In the genomic region with DNA sequence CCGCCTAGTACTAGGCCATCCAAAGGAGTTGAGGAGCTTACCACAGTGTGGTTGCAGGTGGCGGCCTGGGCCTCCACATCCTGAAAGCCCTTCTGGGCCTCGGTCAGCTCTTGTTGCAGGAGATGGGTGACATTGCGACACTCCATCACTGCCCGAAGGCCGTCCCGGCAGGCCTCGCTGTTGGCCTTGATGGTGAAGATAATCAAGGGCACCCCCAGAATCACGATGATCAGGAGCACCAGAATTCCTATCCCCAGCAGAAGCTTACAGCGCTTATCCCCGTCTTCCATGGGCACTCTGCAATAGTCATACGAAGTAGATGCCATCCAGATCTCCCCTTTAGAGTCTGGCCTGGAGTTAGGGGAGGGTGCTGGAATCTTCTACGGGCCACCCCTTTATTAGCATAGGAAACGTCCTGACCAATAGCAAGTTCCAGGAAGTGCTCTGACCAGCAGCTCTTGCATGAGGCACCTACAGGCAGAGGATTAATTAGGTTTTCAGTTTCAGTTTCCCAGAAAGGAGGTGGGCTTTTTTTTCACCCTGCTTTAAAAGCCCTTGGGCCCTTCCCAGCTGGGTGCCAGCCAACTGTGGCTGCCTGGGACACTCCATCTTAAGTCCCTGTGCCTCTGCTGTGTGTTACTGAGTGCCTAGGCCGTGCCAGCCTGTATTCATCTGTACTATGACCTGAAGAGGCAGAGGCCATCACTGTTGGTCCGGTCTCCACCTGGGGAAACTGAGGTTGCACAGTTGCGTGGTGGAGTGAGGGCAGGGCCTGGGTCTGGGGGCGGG, we compare ENCODE assay signal across 8 cellular contexts. TPM values are rescaled to one million over a fixed set of nuclear protein-coding genes. Genes with fewer than 3 reads are reported as not detected.
DNase-seq lines count a peak whose midpoint lies in the region; ATAC-seq, FAIRE-seq and TF ChIP-seq lines count a peak whose summit lies in the region.

A gene with protein sequence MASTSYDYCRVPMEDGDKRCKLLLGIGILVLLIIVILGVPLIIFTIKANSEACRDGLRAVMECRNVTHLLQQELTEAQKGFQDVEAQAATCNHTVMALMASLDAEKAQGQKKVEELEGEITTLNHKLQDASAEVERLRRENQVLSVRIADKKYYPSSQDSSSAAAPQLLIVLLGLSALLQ (minus strand): TSS at position 381 of the 789 bp plus-strand sequence. CDS start 55 bp downstream, at position 326.

- peak within 1 kb of the TSS; percentile 45 for H2AFZ ChIP-seq in SU-DHL-6 (ENCODE audit: low read depth, low read length, severe bottlenecking)

- peaks cover 9 to 18% of the 10 kb centered on the region in 2 donors for H3K4me1 ChIP-seq in kidney (ENCODE audit: control insufficient read depth in 1 of 2, insufficient read depth in 1 of 2, low read depth in 1 of 2, low read length in 2 of 2)

- TF ChIP-seq CTCF in SU-DHL-6 (IDR thresholded peaks at IDR 0.05; ENCODE audit: insufficient read depth, low read length, poor library complexity, severe bottlenecking) (no peak), kidney (IDR thresholded peaks at IDR 0.05; ENCODE audit: borderline replicate concordance, extremely low read depth, insufficient read depth) (no peak), chondrocyte (IDR thresholded peaks at IDR 0.05) (no peak)

- H3K27ac ChIP-seq in SU-DHL-6 (ENCODE audit: low read depth, low read length) (peak within 1 kb of the TSS; percentile 69), kidney (ENCODE audit: low read depth in 2 of 2, low read length in 2 of 2) (peak within 1 kb of the TSS; percentile 76 to 99)

- H3K4me3 Mint-ChIP-seq in chondrocyte (ENCODE audit: unreplicated experiment), result no peak within 1 kb of the TSS

- H3K9me3 ChIP-seq in SU-DHL-6 (ENCODE audit: insufficient read depth, low read length), result no peaks in the 10 kb centered on the region
- H3K9me3 ChIP-seq in kidney (ENCODE audit: control insufficient read depth in 1 of 2, low read length in 2 of 2), result no peaks in the 10 kb centered on the region

- intact Hi-C loops in kidney (cut with DNase I), result no loop called here

- H3K27me3 Mint-ChIP-seq in chondrocyte (ENCODE audit: low read depth), result peaks cover 3% of the 10 kb centered on the region

- H3K4me3 ChIP-seq in SU-DHL-6 (ENCODE audit: insufficient read depth, low read length, poor library complexity, severe bottlenecking) (peak within 1 kb of the TSS; percentile 53), kidney (ENCODE audit: low read length in 2 of 2) (peak within 1 kb of the TSS; percentile 63 to 82)

- no peak within 1 kb of the TSS for H3K27ac Mint-ChIP-seq in chondrocyte (ENCODE audit: unreplicated experiment)

- in situ Hi-C loops in T47D (cut with HindIII; ENCODE audit: low pct_unique_long_range_greater_than_20kb, low sequenced_read_pairs), result no loop called here

- no peaks in the 10 kb centered on the region for H3K36me3 Mint-ChIP-seq in chondrocyte (ENCODE audit: low read depth)

- H3K4me1 Mint-ChIP-seq in chondrocyte (ENCODE audit: low read depth), result peaks cover 14% of the 10 kb centered on the region

- H3K9ac ChIP-seq in SU-DHL-6 (ENCODE audit: low read length), result peak within 1 kb of the TSS; percentile 49
- H3K9ac ChIP-seq in kidney (ENCODE audit: low read length in 2 of 2), result peak within 1 kb of the TSS; percentile 60 to 64

- H4K20me1 ChIP-seq in SU-DHL-6 (ENCODE audit: low read depth, low read length), result no peaks in the 10 kb centered on the region

- H3F3A ChIP-seq in SU-DHL-6 (ENCODE audit: insufficient read depth), result peaks cover 7% of the 10 kb centered on the region; the same call in 1 of the 2 replicates

- H3K27me3 ChIP-seq in SU-DHL-6 (ENCODE audit: low read length), result no peaks in the 10 kb centered on the region

- ATAC-seq in GM19372 (IDR thresholded peaks at IDR 0.05; ENCODE audit: low read depth, unreplicated experiment), result peak; percentile 83
- peak; percentile 70 for ATAC-seq in HG03442 (IDR thresholded peaks at IDR 0.05; ENCODE audit: unreplicated experiment)

- no peaks in the 10 kb centered on the region for H3K9me2 ChIP-seq in SU-DHL-6 (replicated peaks; ENCODE audit: insufficient read depth, low read length)

- no peaks in the 10 kb centered on the region for H3K36me3 ChIP-seq in SU-DHL-6 (ENCODE audit: low read length)
- H3K36me3 ChIP-seq in kidney (ENCODE audit: control insufficient read depth in 1 of 2, insufficient read depth in 2 of 2, low read length in 2 of 2), result no peaks in the 10 kb centered on the region

- peak within 1 kb of the TSS; percentile 63 for H3K4me2 ChIP-seq in SU-DHL-6 (ENCODE audit: low read depth, low read length, poor library complexity, severe bottlenecking)

- DNase-seq in CD1c-positive myeloid dendritic cell (ENCODE audit: extremely low spot score) (peak; percentile 84), T47D (ENCODE audit: low read depth in 1 of 2, low spot score in 1 of 2) (peak; percentile 89 to 94), kidney (peak; percentile 89), chondrocyte (ENCODE audit: low spot score) (no peak)
- DNase-seq in stimulated activated CD4-positive, alpha-beta T cell treated with anti-CD3 and anti-CD28 coated beads, Interleukin-4, amount 100 ng/mL, for 4 hours, result peak; percentile 41 to 69

- FAIRE-seq in kidney (lab: Jason Lieb, UNC), result no peak

- no peaks in the 10 kb centered on the region for H3K9me3 Mint-ChIP-seq in chondrocyte (ENCODE audit: low read depth)

- peaks cover 8% of the 10 kb centered on the region; the same call in 1 of the 2 replicates for H3K79me2 ChIP-seq in SU-DHL-6 (ENCODE audit: insufficient read depth, low read length)

RNA-seq across cellular contexts. Expression of the gene that starts here (rescaled TPM):
- total RNA-seq in kidney, result 89.6 TPM
- polyA plus RNA-seq in kidney (ENCODE audit: insufficient read depth, low read depth, low replicate concordance), result 250 TPM
- total RNA-seq in chondrocyte, result not detected in 3 replicates

Comparison
In these comparisons a context has a peak if more than half of its experiments do, and no peak if none do; other contexts are left out.
1. RNA of the gene that starts here (total RNA-seq): 89.6 TPM in kidney (single experiment); not detected in chondrocyte; every median in the first group is over 10 times any median in the second.